ENCODE assay signal across 1 cellular context in genomic region chr3:53149699-53150098, GRCh38.
TF ChIP-seq lines count a peak whose summit lies in the region.

No MANE protein-coding gene starts in this region.

TF ChIP-seq in HCT116, 20 proteins besides CTCF, POLR2A, EP300 and RAD21 (continued from another document):
- TF ChIP-seq, protein P1, sequence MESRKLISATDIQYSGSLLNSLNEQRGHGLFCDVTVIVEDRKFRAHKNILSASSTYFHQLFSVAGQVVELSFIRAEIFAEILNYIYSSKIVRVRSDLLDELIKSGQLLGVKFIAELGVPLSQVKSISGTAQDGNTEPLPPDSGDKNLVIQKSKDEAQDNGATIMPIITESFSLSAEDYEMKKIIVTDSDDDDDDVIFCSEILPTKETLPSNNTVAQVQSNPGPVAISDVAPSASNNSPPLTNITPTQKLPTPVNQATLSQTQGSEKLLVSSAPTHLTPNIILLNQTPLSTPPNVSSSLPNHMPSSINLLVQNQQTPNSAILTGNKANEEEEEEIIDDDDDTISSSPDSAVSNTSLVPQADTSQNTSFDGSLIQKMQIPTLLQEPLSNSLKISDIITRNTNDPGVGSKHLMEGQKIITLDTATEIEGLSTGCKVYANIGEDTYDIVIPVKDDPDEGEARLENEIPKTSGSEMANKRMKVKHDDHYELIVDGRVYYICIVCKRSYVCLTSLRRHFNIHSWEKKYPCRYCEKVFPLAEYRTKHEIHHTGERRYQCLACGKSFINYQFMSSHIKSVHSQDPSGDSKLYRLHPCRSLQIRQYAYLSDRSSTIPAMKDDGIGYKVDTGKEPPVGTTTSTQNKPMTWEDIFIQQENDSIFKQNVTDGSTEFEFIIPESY (IDR thresholded peaks at IDR 0.05; ENCODE audit: extremely low read depth, insufficient replicate concordance, low read length) = no peak
- TF ChIP-seq CEBPB (IDR thresholded peaks at IDR 0.05; ENCODE audit: low read depth) (no peak), EGR1 (IDR thresholded peaks at IDR 0.05; ENCODE audit: low read depth) (no peak)
TF ChIP-seq in HCT116: peak in this region for 0.
